ENCODE assay signal across 1 cellular context in the genomic region with DNA sequence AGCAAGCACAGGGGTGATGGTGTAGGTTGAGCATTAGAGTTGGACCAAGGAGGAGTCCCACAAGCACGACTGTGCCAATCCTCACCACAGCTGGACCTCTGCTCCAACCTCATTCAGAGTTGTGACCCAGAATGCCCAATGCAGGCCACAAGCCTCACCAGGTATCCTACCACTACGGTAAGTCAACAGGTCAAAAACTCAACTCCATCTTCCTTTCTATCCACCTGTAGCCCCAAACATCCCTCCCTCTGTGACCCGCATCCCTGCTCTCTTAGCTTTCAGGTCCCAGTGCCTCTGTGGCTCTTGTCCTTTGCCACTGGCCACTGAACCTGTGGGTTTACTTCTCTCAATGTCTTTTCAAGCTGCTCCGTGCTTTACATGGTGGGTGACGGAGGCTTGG.
TF ChIP-seq lines count a peak whose summit lies in the region.

No MANE protein-coding gene starts in this region.

TF ChIP-seq in HEK293, 187 proteins besides CTCF, POLR2A, EP300 and RAD21 (continued from another document):
- TF ChIP-seq ZNF121 (tag by site-specific recombination; IDR thresholded peaks at IDR 0.05) (no peak), SCRT2 (tag by site-specific recombination; IDR thresholded peaks at IDR 0.05) (peak; percentile 93)
